1 cellular context compared by ENCODE assay signal in the genomic region with DNA sequence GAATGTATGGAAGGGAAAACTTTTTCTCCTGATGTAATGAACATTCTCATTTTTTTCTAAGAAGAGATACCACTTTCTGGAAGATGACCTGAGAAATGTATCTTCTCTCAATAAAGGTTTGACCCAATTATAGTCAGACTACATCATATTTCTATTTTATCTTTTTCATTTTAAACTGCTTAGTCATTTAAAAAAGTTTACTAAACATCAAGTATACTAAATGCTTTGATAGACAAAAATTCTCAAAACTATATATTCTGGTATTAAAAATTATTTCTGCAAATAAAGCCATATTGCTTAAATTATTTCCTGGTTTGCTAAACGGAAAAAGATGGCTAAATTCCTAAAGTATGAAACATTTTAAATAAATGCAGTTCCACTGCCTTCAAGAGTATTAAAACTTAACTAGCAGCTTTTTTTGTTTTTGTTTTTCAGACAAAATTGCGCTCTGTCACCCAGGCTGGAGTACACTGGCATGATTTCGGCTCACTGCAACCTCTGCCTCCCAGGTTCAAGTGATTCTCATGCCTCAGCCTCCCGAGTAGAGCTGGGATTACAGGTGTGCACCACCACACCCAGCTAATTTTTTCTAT.
TF ChIP-seq lines count a peak whose summit lies in the region.

No MANE protein-coding gene starts in this region.

TF ChIP-seq in GM12878, 131 proteins besides CTCF, POLR2A, EP300 and RAD21 (continued from another document):
- TF ChIP-seq, protein P1, sequence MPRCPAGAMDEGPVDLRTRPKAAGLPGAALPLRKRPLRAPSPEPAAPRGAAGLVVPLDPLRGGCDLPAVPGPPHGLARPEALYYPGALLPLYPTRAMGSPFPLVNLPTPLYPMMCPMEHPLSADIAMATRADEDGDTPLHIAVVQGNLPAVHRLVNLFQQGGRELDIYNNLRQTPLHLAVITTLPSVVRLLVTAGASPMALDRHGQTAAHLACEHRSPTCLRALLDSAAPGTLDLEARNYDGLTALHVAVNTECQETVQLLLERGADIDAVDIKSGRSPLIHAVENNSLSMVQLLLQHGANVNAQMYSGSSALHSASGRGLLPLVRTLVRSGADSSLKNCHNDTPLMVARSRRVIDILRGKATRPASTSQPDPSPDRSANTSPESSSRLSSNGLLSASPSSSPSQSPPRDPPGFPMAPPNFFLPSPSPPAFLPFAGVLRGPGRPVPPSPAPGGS (IDR thresholded peaks at IDR 0.05; ENCODE audit: borderline replicate concordance, insufficient read depth, low read depth, low read length, poor library complexity, severe bottlenecking), result no peak
- no peak for TF ChIP-seq FOXK2 (IDR thresholded peaks at IDR 0.05)
- TF ChIP-seq, protein P2, sequence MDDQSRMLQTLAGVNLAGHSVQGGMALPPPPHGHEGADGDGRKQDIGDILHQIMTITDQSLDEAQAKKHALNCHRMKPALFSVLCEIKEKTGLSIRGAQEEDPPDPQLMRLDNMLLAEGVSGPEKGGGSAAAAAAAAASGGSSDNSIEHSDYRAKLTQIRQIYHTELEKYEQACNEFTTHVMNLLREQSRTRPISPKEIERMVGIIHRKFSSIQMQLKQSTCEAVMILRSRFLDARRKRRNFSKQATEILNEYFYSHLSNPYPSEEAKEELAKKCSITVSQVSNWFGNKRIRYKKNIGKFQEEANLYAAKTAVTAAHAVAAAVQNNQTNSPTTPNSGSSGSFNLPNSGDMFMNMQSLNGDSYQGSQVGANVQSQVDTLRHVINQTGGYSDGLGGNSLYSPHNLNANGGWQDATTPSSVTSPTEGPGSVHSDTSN (IDR thresholded peaks at IDR 0.05; ENCODE audit: insufficient replicate concordance, low read depth, low read length), result no peak
- no peak for TF ChIP-seq KDM1A (IDR thresholded peaks at IDR 0.05; ENCODE audit: borderline replicate concordance)
- TF ChIP-seq, protein P3, sequence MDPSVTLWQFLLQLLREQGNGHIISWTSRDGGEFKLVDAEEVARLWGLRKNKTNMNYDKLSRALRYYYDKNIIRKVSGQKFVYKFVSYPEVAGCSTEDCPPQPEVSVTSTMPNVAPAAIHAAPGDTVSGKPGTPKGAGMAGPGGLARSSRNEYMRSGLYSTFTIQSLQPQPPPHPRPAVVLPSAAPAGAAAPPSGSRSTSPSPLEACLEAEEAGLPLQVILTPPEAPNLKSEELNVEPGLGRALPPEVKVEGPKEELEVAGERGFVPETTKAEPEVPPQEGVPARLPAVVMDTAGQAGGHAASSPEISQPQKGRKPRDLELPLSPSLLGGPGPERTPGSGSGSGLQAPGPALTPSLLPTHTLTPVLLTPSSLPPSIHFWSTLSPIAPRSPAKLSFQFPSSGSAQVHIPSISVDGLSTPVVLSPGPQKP (IDR thresholded peaks at IDR 0.05; ENCODE audit: low read depth, low read length), result no peak
